In genomic region chr1:93605812-93606512, GRCh38 we compare ENCODE assay signal across 12 cellular contexts.
DNase-seq lines count a peak whose midpoint lies in the region; ATAC-seq, FAIRE-seq and TF ChIP-seq lines count a peak whose summit lies in the region.
"Had no signal": no experiment of that assay in that cellular context is flagged by ENCODE, and none has a peak within 500 bp of the region (broad histone marks: within the 10 kb centered on the region; RNA-seq: fewer than 3 reads in every experiment).

No MANE protein-coding gene starts in this region.

- H3K4me2 ChIP-seq in A549, result peak overlapping the region; percentile 65
- H3K4me2 ChIP-seq in keratinocyte (ENCODE audit: control insufficient read depth, extremely low read depth, insufficient read depth, low read depth, low read length), result peak overlapping the region; percentile 42

- 23% methylated on average over 4 of the region's 4 CpGs for WGBS in A549 (ENCODE audit: missing lambda C conversion rate)

- H2AFZ ChIP-seq in keratinocyte (ENCODE audit: control insufficient read depth, low read length), result no peak overlapping the region

- TF ChIP-seq POLR2A in A549 (IDR thresholded peaks at IDR 0.05; ENCODE audit: low read length), result no peak

- peaks cover 14 to 21% of the 10 kb centered on the region in 2 experiments for H3K36me3 ChIP-seq in keratinocyte (ENCODE audit: control insufficient read depth in 2 of 2, extremely low read depth in 1 of 2, insufficient read depth in 2 of 2, low read length in 2 of 2)
- H3K36me3 ChIP-seq: Peyer's patch had no signal

- DNase-seq in A549 (ENCODE audit: low read depth in 1 of 2, low spot score in 1 of 2) (peak; percentile 67 to 68), HS-27A (ENCODE audit: low read depth) (peak; percentile 82), brain pericyte (ENCODE audit: low read depth, low spot score) (peak; percentile 63), keratinocyte (ENCODE audit: low read depth, low spot score) (no peak), NCI-H2171 (lab: John Stamatoyannopoulos, UW) (no peak), ureter (ENCODE audit: low spot score) (no peak), left lobe of liver (ENCODE audit: low spot score) (no peak)
- DNase-seq: Karpas-422; stimulated activated CD4-positive, alpha-beta T cell treated with anti-CD3 and anti-CD28 coated beads, Interleukin-4, amount 100 ng/mL, for 4 hours had no signal

- H3K4me3 ChIP-seq in A549 (no peak overlapping the region), keratinocyte (ENCODE audit: control insufficient read depth in 2 of 3, extremely low read depth in 1 of 3, insufficient read depth in 2 of 3, low read depth in 1 of 3, low read length in 3 of 3) (no peak overlapping the region)
- H3K4me3 ChIP-seq: dorsolateral prefrontal cortex, Peyer's patch had no signal

- H3K27me3 ChIP-seq in keratinocyte (ENCODE audit: control insufficient read depth, extremely low read depth, insufficient read depth, low read length), result no peaks in the 10 kb centered on the region
- H3K27me3 ChIP-seq: Peyer's patch had no signal

- peaks cover 99% of the 10 kb centered on the region for H3K79me2 ChIP-seq in keratinocyte (ENCODE audit: control insufficient read depth, insufficient read depth, low read length)

- dilution Hi-C loops in keratinocyte (cut with MboI; ENCODE audit: extremely low pct_ligation_motif_present, low sequenced_read_pairs), result no loop called here

- H3K4me1 ChIP-seq in A549 (peaks cover 79% of the 10 kb centered on the region), keratinocyte (ENCODE audit: control insufficient read depth, extremely low read depth, insufficient read depth, low read length) (peaks cover 51% of the 10 kb centered on the region)

- no peak for TF ChIP-seq CTCF in A549 (IDR thresholded peaks at IDR 0.05)
- TF ChIP-seq CTCF in keratinocyte (optimal IDR thresholded peaks at IDR 0.05 in 1 of 3, IDR thresholded peaks at IDR 0.05 in 1 of 3, conservative IDR thresholded peaks at IDR 0.05 in 1 of 3; ENCODE audit: extremely low read depth in 1 of 3, insufficient read depth in 2 of 3, low read length in 3 of 3), result no peak

- POLR2A ChIA-PET in A549 (lab: Yijun Ruan, JAX), result no interaction called here

- no peak for TF ChIP-seq RAD21 in A549 (conservative IDR thresholded peaks at IDR 0.05 in 1 of 2, IDR thresholded peaks at IDR 0.05 in 1 of 2)

- H3K9me1 ChIP-seq in keratinocyte (ENCODE audit: control insufficient read depth, extremely low read depth, insufficient read depth, low read length), result peaks cover 17% of the 10 kb centered on the region

- ATAC-seq in A549 (peak; percentile 83 to 90), HG03439 (IDR thresholded peaks at IDR 0.05; ENCODE audit: unreplicated experiment) (no peak), left lobe of liver (no peak)

- no peak for TF ChIP-seq EP300 in A549 (IDR thresholded peaks at IDR 0.05)

- H3K9ac ChIP-seq in keratinocyte (ENCODE audit: control insufficient read depth, extremely low read depth, insufficient read depth, low read length), result no peak overlapping the region

- FAIRE-seq in A549 (lab: Jason Lieb, UNC) (no peak), keratinocyte (lab: Jason Lieb, UNC) (peak; percentile 97)

- H3K27ac ChIP-seq in A549, result peak overlapping the region; percentile 63 to 79
- peak overlapping the region; percentile 54 for H3K27ac ChIP-seq in keratinocyte (ENCODE audit: control insufficient read depth, insufficient read depth, low read length)

- CTCF ChIA-PET in A549 (lab: Yijun Ruan, JAX), result interaction anchor here (1.4 to 1.8 kb wide), 2 partner anchors 14 to 208 kb away, joined by 4 to 7 read pairs; no protein-coding TSS in a partner anchor

- peaks cover 88% of the 10 kb centered on the region for H4K20me1 ChIP-seq in keratinocyte (ENCODE audit: control insufficient read depth, extremely low read depth, insufficient read depth, low read length)

- H3K9me3 ChIP-seq in A549 (no peaks in the 10 kb centered on the region), keratinocyte (ENCODE audit: control insufficient read depth, low read depth, low read length) (no peaks in the 10 kb centered on the region)
- H3K9me3 ChIP-seq: Peyer's patch had no signal

TF ChIP-seq in A549, 52 proteins besides CTCF, POLR2A, EP300 and RAD21:
- TF ChIP-seq USF2 (IDR thresholded peaks at IDR 0.05), result peak; percentile 17; the same call in 1 of the 2 replicates
- no peak for TF ChIP-seq SMC3 (IDR thresholded peaks at IDR 0.05)
- TF ChIP-seq FOSL2 (IDR thresholded peaks at IDR 0.05), result peak; percentile 53
- peak; percentile 74 for TF ChIP-seq FOSL2 (CRISPR knock-in tag; IDR thresholded peaks at IDR 0.05)
- TF ChIP-seq JUNB (IDR thresholded peaks at IDR 0.05), result peak; percentile 55

Comparison
In these comparisons a context has a peak if more than half of its experiments do, and no peak if none do; other contexts are left out.
1. ATAC-seq: peak in A549 (2 of 2); none in HG03439 (single experiment) and left lobe of liver (single experiment).
2. DNase-seq: peak in A549 (2 of 2), HS-27A (single experiment) and brain pericyte (single experiment); none in keratinocyte (single experiment), NCI-H2171 (single experiment), ureter (single experiment) and left lobe of liver (single experiment).